ENCODE assay signal across 11 cellular contexts in the genomic region with DNA sequence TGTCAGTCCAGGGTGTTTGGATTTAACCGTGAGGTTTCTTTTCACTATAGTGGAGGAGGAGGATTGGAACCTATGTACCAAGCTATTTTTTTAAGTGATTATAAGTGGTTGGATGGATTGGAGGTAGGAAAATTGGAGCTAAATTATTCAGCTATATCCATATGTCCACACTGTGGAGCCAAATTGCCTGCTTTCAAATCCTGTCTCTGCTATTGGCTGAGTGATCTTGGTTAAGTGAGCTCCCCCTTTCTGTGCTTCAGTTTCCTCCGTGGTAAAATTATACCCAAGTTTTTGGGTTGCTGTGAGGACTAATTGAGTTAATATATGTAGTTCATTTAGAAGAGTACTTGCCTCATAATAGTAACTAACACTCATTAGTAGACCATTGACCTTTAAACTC. TPM values are rescaled to one million over a fixed set of nuclear protein-coding genes. Genes with fewer than 3 reads are reported as not detected.
DNase-seq lines count a peak whose midpoint lies in the region; ATAC-seq, FAIRE-seq and TF ChIP-seq lines count a peak whose summit lies in the region.
"Had no signal": no experiment of that assay in that cellular context is flagged by ENCODE, and none has a peak within 500 bp of the region (broad histone marks: within the 10 kb centered on the region; RNA-seq: fewer than 3 reads in every experiment).

No MANE protein-coding gene starts in this region.

- no peaks in the 10 kb centered on the region for H3K9me3 ChIP-seq in PC-3 (ENCODE audit: low read length)
- no peaks in the 10 kb centered on the region for H3K9me3 ChIP-seq in CD4-positive, alpha-beta memory T cell (ENCODE audit: control insufficient read depth in 1 of 2, low read length in 2 of 2)
- H3K9me3 ChIP-seq: sigmoid colon had no signal

- H3K27ac ChIP-seq in PC-3 (ENCODE audit: low read length) = no peak overlapping the region
- no peak overlapping the region for H3K27ac ChIP-seq in CD4-positive, alpha-beta memory T cell (ENCODE audit: low read depth, low read length)
- H3K27ac ChIP-seq: sigmoid colon had no signal

- no peaks in the 10 kb centered on the region for H3F3A ChIP-seq in PC-3 (ENCODE audit: low read length, unreplicated experiment)

- no peaks in the 10 kb centered on the region; the same call in 1 of the 2 replicates for H3K36me3 ChIP-seq in PC-3 (ENCODE audit: low read depth, low read length)
- peaks cover under 1% of the 10 kb centered on the region for H3K36me3 ChIP-seq in CD4-positive, alpha-beta memory T cell (ENCODE audit: insufficient read depth, low read length)
- H3K36me3 ChIP-seq: sigmoid colon had no signal

- ATAC-seq in PC-3 = peak; percentile 23; the same call in 1 of the 2 replicates

- TF ChIP-seq CTCF in PC-3 (conservative IDR thresholded peaks at IDR 0.05; ENCODE audit: low read depth, low read length) = peak; percentile 44; the same call in 1 of the 2 replicates
- peak; percentile 54 for TF ChIP-seq CTCF in fibroblast of mammary gland (conservative IDR thresholded peaks at IDR 0.05; ENCODE audit: control insufficient read depth, insufficient read depth, low read depth, low read length)

- H3K9ac ChIP-seq in PC-3 (ENCODE audit: low read length) = no peak overlapping the region

- peaks cover 47% of the 10 kb centered on the region for H3K36me3 Mint-ChIP-seq in activated T-cell treated with anti-CD3 and anti-CD28 coated beads, Interleukin-2, amount 50 U/mL, for 24 hours (ENCODE audit: low read depth)
- peaks cover 0 to 12% of the 10 kb centered on the region in 2 donors for H3K36me3 Mint-ChIP-seq in CD4-positive, alpha-beta memory T cell

- no peaks in the 10 kb centered on the region for H3K9me2 ChIP-seq in PC-3 (replicated peaks; ENCODE audit: low read length)

- H2AFZ ChIP-seq in PC-3 (ENCODE audit: low read length) = no peak overlapping the region

- FAIRE-seq in H54 (lab: Jason Lieb, UNC) = no peak
- FAIRE-seq: GM18507 had no signal

- H3K27ac Mint-ChIP-seq in activated T-cell treated with anti-CD3 and anti-CD28 coated beads, Interleukin-2, amount 50 U/mL, for 24 hours = no peak overlapping the region
- no peak overlapping the region for H3K27ac Mint-ChIP-seq in CD4-positive, alpha-beta memory T cell

- CTCF ChIA-PET in PC-3 (lab: Charles Lee) = interaction anchor here (0.9 to 1.4 kb wide), 4 partner anchors 81 to 296 kb away, joined by 3 to 10 read pairs (median 6); no protein-coding TSS in a partner anchor
- CTCF ChIA-PET in CD4-positive, alpha-beta memory T cell (lab: Charles Lee; ENCODE audit: partially characterized antibody) = interaction anchor here (1.0 kb wide), 1 partner anchor 188 kb away, joined by 3 read pairs; no protein-coding TSS in a partner anchor

- POLR2A ChIA-PET in PC-3 (lab: Charles Lee; ENCODE audit: unreplicated experiment) = interaction anchor here (0.6 kb wide), 1 partner anchor 343 kb away, joined by 3 read pairs; no protein-coding TSS in a partner anchor
- POLR2A ChIA-PET in CD4-positive, alpha-beta memory T cell (lab: Charles Lee; ENCODE audit: partially characterized antibody) = no interaction called here

- no peak overlapping the region for H3K4me2 ChIP-seq in PC-3 (ENCODE audit: low read length)

- H3K4me1 Mint-ChIP-seq in activated T-cell treated with anti-CD3 and anti-CD28 coated beads, Interleukin-2, amount 50 U/mL, for 24 hours (ENCODE audit: low read depth) = peaks cover 33% of the 10 kb centered on the region
- peaks cover 8 to 31% (median 23%) of the 10 kb centered on the region in 4 donors for H3K4me1 Mint-ChIP-seq in CD4-positive, alpha-beta memory T cell

- no peak overlapping the region for H3K4me3 Mint-ChIP-seq in activated T-cell treated with anti-CD3 and anti-CD28 coated beads, Interleukin-2, amount 50 U/mL, for 24 hours
- H3K4me3 Mint-ChIP-seq in CD4-positive, alpha-beta memory T cell = no peak overlapping the region
- H3K4me3 Mint-ChIP-seq: central memory CD8-positive, alpha-beta T cell had no signal

- H3K79me2 ChIP-seq in PC-3 (ENCODE audit: low read length) = peaks cover 44% of the 10 kb centered on the region

- H3K4me1 ChIP-seq in PC-3 (ENCODE audit: insufficient read depth, low read length) = peaks cover 10% of the 10 kb centered on the region; the same call in 1 of the 2 replicates
- H3K4me1 ChIP-seq in CD4-positive, alpha-beta memory T cell (ENCODE audit: insufficient read depth, low read length) = peaks cover 23% of the 10 kb centered on the region

- H3K27me3 ChIP-seq in PC-3 (ENCODE audit: low read length) = no peaks in the 10 kb centered on the region
- no peaks in the 10 kb centered on the region for H3K27me3 ChIP-seq in CD4-positive, alpha-beta memory T cell (ENCODE audit: insufficient read depth, low read length)
- H3K27me3 ChIP-seq: sigmoid colon had no signal

- H3K27me3 Mint-ChIP-seq in activated T-cell treated with anti-CD3 and anti-CD28 coated beads, Interleukin-2, amount 50 U/mL, for 24 hours = no peaks in the 10 kb centered on the region
- H3K27me3 Mint-ChIP-seq in CD4-positive, alpha-beta memory T cell = no peaks in the 10 kb centered on the region
- H3K27me3 Mint-ChIP-seq: central memory CD8-positive, alpha-beta T cell had no signal

- H3K4me3 ChIP-seq in PC-3 (ENCODE audit: low read length) = no peak overlapping the region
- no peak overlapping the region for H3K4me3 ChIP-seq in fibroblast of mammary gland (ENCODE audit: control insufficient read depth, low read depth, low read length)
- no peak overlapping the region for H3K4me3 ChIP-seq in CD4-positive, alpha-beta memory T cell (ENCODE audit: low read length in 2 of 2)
- H3K4me3 ChIP-seq: sigmoid colon had no signal

- no peaks in the 10 kb centered on the region for H3K9me3 Mint-ChIP-seq in activated T-cell treated with anti-CD3 and anti-CD28 coated beads, Interleukin-2, amount 50 U/mL, for 24 hours
- no peaks in the 10 kb centered on the region for H3K9me3 Mint-ChIP-seq in CD4-positive, alpha-beta memory T cell
- H3K9me3 Mint-ChIP-seq: central memory CD8-positive, alpha-beta T cell had no signal

- DNase-seq in AG08395 (ENCODE audit: low spot score) (peak; percentile 42), H54 (ENCODE audit: insufficient read length, low spot score) (peak; percentile 17), PC-3 (peak; percentile 46), fibroblast of mammary gland (ENCODE audit: low read depth) (peak; percentile 80), HPDE6-E6E7 (ENCODE audit: extremely low spot score) (no peak), T1000 (lab: John Stamatoyannopoulos, UW) (no peak)
- DNase-seq in activated T-cell treated with anti-CD3 and anti-CD28 coated beads, Interleukin-2, amount 50 U/mL, for 24 hours = no peak
- no peak for DNase-seq in CD4-positive, alpha-beta memory T cell
- DNase-seq: sigmoid colon had no signal

- BruUV-seq in PC-3 (replicated peaks; lab: Mats Ljungman, UMichigan) = no TSS peak

- no peak for TF ChIP-seq POLR2A in H54 (IDR thresholded peaks at IDR 0.05; ENCODE audit: low read depth, low read length)

- intact Hi-C loops in PC-3 (cut with micrococcal nuclease) = loop anchor here (1.0 to 5.0 kb wide), 2 partner anchors 109 to 306 kb away; no protein-coding TSS in a partner anchor
- intact Hi-C loops in CD4-positive, alpha-beta memory T cell (cut with micrococcal nuclease) = loop anchor here (10.0 kb wide), 1 partner anchor 903 kb away; a partner anchor contains a TSS

- no peaks in the 10 kb centered on the region for H4K20me1 ChIP-seq in PC-3 (ENCODE audit: low read length)

RNA-seq across cellular contexts. Expression of a gene that starts 2.5 kb away (rescaled TPM):
- total RNA-seq in PC-3 (2014; rRNA removed) = 2.7 and 8.3 TPM in 2 replicates
- 1 to 10 TPM in 1 of 2 experiments, under 1 TPM in 1; 0.55 to 4.3 TPM for total RNA-seq in CD4-positive, alpha-beta memory T cell
- 1 to 10 TPM; 2.4 to 9.5 TPM for polyA plus RNA-seq in CD4-positive, alpha-beta memory T cell

RNA-seq across cellular contexts. Expression of a gene that starts 3.1 kb away (rescaled TPM):
- 21.0 and 22.5 TPM in 2 replicates for total RNA-seq in PC-3 (2014; rRNA removed)
- total RNA-seq in CD4-positive, alpha-beta memory T cell = 100 to 1,000 TPM in 1 of 2 experiments, 10 to 100 TPM in 1; 93.9 to 104 TPM
- 10 to 100 TPM; 12.3 to 38.7 TPM for polyA plus RNA-seq in CD4-positive, alpha-beta memory T cell

RNA-seq across cellular contexts. Expression of a gene that starts 34.7 kb away (rescaled TPM):
- total RNA-seq in PC-3 (2014; rRNA removed) = 128 and 148 TPM in 2 replicates
- total RNA-seq in CD4-positive, alpha-beta memory T cell = 100 to 1,000 TPM; 109 to 112 TPM
- 10 to 100 TPM; 69.7 to 71.3 TPM for polyA plus RNA-seq in CD4-positive, alpha-beta memory T cell

Comparison
In these comparisons a context has a peak if more than half of its experiments do, and no peak if none do; other contexts are left out.
1. DNase-seq: peak in AG08395 (single experiment), H54 (single experiment), PC-3 (single experiment) and fibroblast of mammary gland (single experiment); none in activated T-cell treated with anti-CD3 and anti-CD28 coated beads, Interleukin-2, amount 50 U/mL, for 24 hours (single experiment), HPDE6-E6E7 (single experiment), T1000 (single experiment) and CD4-positive, alpha-beta memory T cell (0 of 5).